Comparison of ENCODE assay signal across 27 cellular contexts in genomic region chr2:241483305-241483704, GRCh38.
"Had no signal": no experiment of that assay in that cellular context is flagged by ENCODE, and none has a peak within 500 bp of the region (broad histone marks: within the 10 kb centered on the region; RNA-seq: fewer than 3 reads in every experiment).

No MANE protein-coding gene starts in this region.

- H3K9me3 Mint-ChIP-seq: dendritic cell treated with granulocyte-macrophage colony-stimulating factor and Interleukin-4, amounts not matched to agents 40 ng/mL and 50 ng/mL, for 4 days; effector memory CD8-positive, alpha-beta T cell; endodermal cell had no signal

- DNase-seq: colonic mucosa; cortex of kidney; dermis blood vessel endothelial cell; effector CD4-positive, alpha-beta T cell; effector CD8-positive, alpha-beta T cell; effector memory CD4-positive, alpha-beta T cell; effector memory CD8-positive, alpha-beta T cell; endodermal cell; erythroblast; esophagus squamous epithelium; foreskin keratinocyte; foreskin melanocyte; gastrocnemius medialis; glutamatergic neuron; head of caudate nucleus; heart left ventricle had no signal

- H3K27ac Mint-ChIP-seq: dendritic cell treated with granulocyte-macrophage colony-stimulating factor and Interleukin-4, amounts not matched to agents 40 ng/mL and 50 ng/mL, for 4 days; effector memory CD8-positive, alpha-beta T cell; endodermal cell had no signal

- H3K4me1 ChIP-seq: colonic mucosa, esophagus muscularis mucosa, esophagus squamous epithelium, foreskin keratinocyte, gastrocnemius medialis, gastroesophageal sphincter, heart left ventricle had no signal

- H3K27me3 ChIP-seq: colonic mucosa, dorsolateral prefrontal cortex, esophagus muscularis mucosa, esophagus squamous epithelium, foreskin keratinocyte, gastrocnemius medialis, gastroesophageal sphincter, heart left ventricle had no signal

- H3K4me3 ChIP-seq: colonic mucosa, coronary artery, dorsolateral prefrontal cortex, esophagus muscularis mucosa, esophagus squamous epithelium, gastrocnemius medialis, gastroesophageal sphincter, heart left ventricle had no signal

- FAIRE-seq: colon, endometrium, endothelial cell of umbilical vein, frontal cortex had no signal

- H3K4me3 Mint-ChIP-seq: dendritic cell treated with granulocyte-macrophage colony-stimulating factor and Interleukin-4, amounts not matched to agents 40 ng/mL and 50 ng/mL, for 4 days; effector memory CD8-positive, alpha-beta T cell; endodermal cell had no signal

- H3K27me3 Mint-ChIP-seq: effector memory CD8-positive, alpha-beta T cell had no signal

- ATAC-seq: effector memory CD8-positive, alpha-beta T cell; esophagus mucosa; foreskin keratinocyte; gastrocnemius medialis; gastroesophageal sphincter; heart left ventricle had no signal

- H3K27ac ChIP-seq: colonic mucosa, coronary artery, epithelial cell of prostate, esophagus muscularis mucosa, esophagus squamous epithelium, foreskin keratinocyte, gastrocnemius medialis, gastroesophageal sphincter, heart left ventricle had no signal

- H3K9me3 ChIP-seq: colonic mucosa, esophagus muscularis mucosa, esophagus squamous epithelium, gastrocnemius medialis, gastroesophageal sphincter, heart left ventricle had no signal
